ENCODE assay signal across 14 cellular contexts in genomic region chr10:60937784-60938654, GRCh38. TPM values are rescaled to one million over a fixed set of nuclear protein-coding genes. Genes with fewer than 3 reads are reported as not detected.
DNase-seq lines count a peak whose midpoint lies in the region; ATAC-seq and TF ChIP-seq lines count a peak whose summit lies in the region.
"Had no signal": no experiment of that assay in that cellular context is flagged by ENCODE, and none has a peak within 500 bp of the region (broad histone marks: within the 10 kb centered on the region; RNA-seq: fewer than 3 reads in every experiment).

No MANE protein-coding gene starts in this region.

- ATAC-seq in left cardiac atrium (peak; percentile 27 to 36), psoas muscle (peak; percentile 70 to 83 (median 74)), GM19328 (IDR thresholded peaks at IDR 0.05; ENCODE audit: unreplicated experiment) (no peak), HG03025 (IDR thresholded peaks at IDR 0.05; ENCODE audit: low FRiP score, unreplicated experiment) (no peak)
- ATAC-seq: activated T-cell treated with anti-CD3 and anti-CD28 coated beads, Interleukin-2, amount 50 U/mL, for 72 hours; HCT116 had no signal

- peaks cover 0 to 34% of the 10 kb centered on the region in 2 donors for H3K36me3 ChIP-seq in psoas muscle (ENCODE audit: insufficient read depth in 1 of 2, low read depth in 1 of 2)

- TF ChIP-seq CTCF in AG10803 (conservative IDR thresholded peaks at IDR 0.05; ENCODE audit: low read length) = no peak
- no peak for TF ChIP-seq CTCF in psoas muscle (IDR thresholded peaks at IDR 0.05)

- DNase-seq in AG10803 (ENCODE audit: low read depth) = peak; percentile 75
- no peak for DNase-seq in left cardiac atrium
- DNase-seq in psoas muscle = no peak
- no peak for DNase-seq in activated CD8-positive, alpha-beta memory T cell treated with anti-CD3 and anti-CD28 coated beads, Interleukin-2, amount 50 U/mL, for 4 hours
- no peak for DNase-seq in NCI-H2227 treated with DMSO at 0.1 percent for 48 hours (lab: John Stamatoyannopoulos, UW)
- DNase-seq: activated T-cell treated with anti-CD3 and anti-CD28 coated beads, Interleukin-2, amount 50 U/mL, for 72 hours; cerebellar nuclear complex; Kasumi-1; small intestine; stimulated activated CD8-positive, alpha-beta memory T cell treated with anti-CD3 and anti-CD28 coated beads, Interleukin-4, amount 100 ng/mL, for 48 hours had no signal

- peak overlapping the region; percentile 31 for H3K27ac ChIP-seq in angular gyrus (ENCODE audit: low read depth, low read length)
- peak overlapping the region; percentile 99 for H3K27ac ChIP-seq in psoas muscle

- intact Hi-C loops in left cardiac atrium (cut with DNase I) = no loop called here
- intact Hi-C loops in psoas muscle (cut with DNase I) = no loop called here

- WGBS in psoas muscle, 3 donors = 45 to 58% (median 48%) methylated on average over 5 of the region's 5 CpGs

- peaks cover 61% of the 10 kb centered on the region for H3K4me1 ChIP-seq in psoas muscle

- no peaks in the 10 kb centered on the region for H3K27me3 ChIP-seq in psoas muscle (ENCODE audit: insufficient read depth in 3 of 3, low read length in 2 of 3)

- no peaks in the 10 kb centered on the region for H3K9me3 ChIP-seq in psoas muscle

- H3K4me3 ChIP-seq in AG10803 (ENCODE audit: low read length) = no peak overlapping the region
- H3K4me3 ChIP-seq in psoas muscle = peak overlapping the region; percentile 29

RNA-seq across cellular contexts. Expression of gene RHOBTB1, which starts 6.0 kb away (rescaled TPM):
- total RNA-seq in left cardiac atrium (10 to 100 TPM in 1 of 2 donors, 1 to 10 TPM in 1; 9.5 to 14.1 TPM), psoas muscle (10 to 100 TPM; 20.8 to 47.4 (median 30.7) TPM)
- polyA plus RNA-seq in psoas muscle = 10 to 100 TPM in 2 of 3 donors, 1 to 10 TPM in 1; 1.8 to 28.4 (median 13.6) TPM

Comparison
In these comparisons a context has a peak if more than half of its experiments do, and no peak if none do; other contexts are left out.
1. ATAC-seq: peak in left cardiac atrium (2 of 2) and psoas muscle (4 of 4); none in GM19328 (single experiment) and HG03025 (single experiment).